Comparison of ENCODE assay signal across 1 cellular context in genomic region chr18:59358611-59359575, GRCh38.
TF ChIP-seq lines count a peak whose summit lies in the region.

TSS of gene LMAN1 (minus strand) at chr18:59359265. CDS start at chr18:59359244, 21 bp downstream.

TF ChIP-seq in H1, 55 proteins besides CTCF, POLR2A, EP300 and RAD21:
- 0 out of 2 replicates have a peak, but pooled peaks have one; percentile 35 for TF ChIP-seq CREB1 (IDR thresholded peaks at IDR 0.05)
- TF ChIP-seq TAF1 (IDR thresholded peaks at IDR 0.05; ENCODE audit: low read depth, low read length), result peak; percentile 94
- TF ChIP-seq KDM4A (IDR thresholded peaks at IDR 0.05; ENCODE audit: low read depth, low read length, severe bottlenecking), result peak; percentile 23
- peak; percentile 68; the same call in 1 of the 2 replicates for TF ChIP-seq RBBP5 (IDR thresholded peaks at IDR 0.05; ENCODE audit: borderline replicate concordance, low read depth, low read length)
- no peak for TF ChIP-seq E2F6 (IDR thresholded peaks at IDR 0.05)
- TF ChIP-seq ASH2L (IDR thresholded peaks at IDR 0.05; ENCODE audit: low read length), result peak; percentile 70
- TF ChIP-seq BACH1 (IDR thresholded peaks at IDR 0.05; ENCODE audit: low read length), result no peak
- TF ChIP-seq HDAC2 (IDR thresholded peaks at IDR 0.05; ENCODE audit: borderline replicate concordance in 1 of 2, low read depth in 2 of 2, low read length in 2 of 2), result 0 out of 4 replicates have a peak, but pooled peaks of 1 of the 2 experiments have one; percentile 65
- peak; percentile 97 for TF ChIP-seq YY1 (IDR thresholded peaks at IDR 0.05; ENCODE audit: low read depth, low read length)
- TF ChIP-seq USF2 (IDR thresholded peaks at IDR 0.05; ENCODE audit: low read length), result peak; percentile 27; the same call in 1 of the 2 replicates
- peak; percentile 55; the same call in 1 of the 2 replicates for TF ChIP-seq SP1 (IDR thresholded peaks at IDR 0.05; ENCODE audit: low read depth, low read length)
- TF ChIP-seq RXRA (IDR thresholded peaks at IDR 0.05; ENCODE audit: insufficient read depth, low read depth, low read length), result no peak
- TF ChIP-seq TAF7 (optimal IDR thresholded peaks at IDR 0.05; ENCODE audit: borderline replicate concordance, low read depth, low read length), result peak; percentile 66
- TF ChIP-seq SIN3A (conservative IDR thresholded peaks at IDR 0.05 in 1 of 2, IDR thresholded peaks at IDR 0.05 in 1 of 2; ENCODE audit: low read depth in 1 of 2, low read length in 2 of 2), result peak; percentile 71; a peak in 3 of 4 replicates
- peak; percentile 88 for TF ChIP-seq SAP30 (IDR thresholded peaks at IDR 0.05; ENCODE audit: insufficient read depth, insufficient replicate concordance, low read length)
- TF ChIP-seq PHF8 (conservative IDR thresholded peaks at IDR 0.05; ENCODE audit: low read depth, low read length), result peak; percentile 88
- peak; percentile 78 for TF ChIP-seq POLR2AphosphoS5 (IDR thresholded peaks at IDR 0.05; ENCODE audit: low read depth, low read length)
- TF ChIP-seq MAX (IDR thresholded peaks at IDR 0.05), result no peak; the same call in 1 of the 2 replicates
- no peak for TF ChIP-seq MAFK (IDR thresholded peaks at IDR 0.05; ENCODE audit: low read depth, low read length)
- peak; percentile 70 for TF ChIP-seq KDM5A (IDR thresholded peaks at IDR 0.05; ENCODE audit: low read length)
- TF ChIP-seq CHD1 (IDR thresholded peaks at IDR 0.05; ENCODE audit: low read depth, low read length), result no peak
TF ChIP-seq in H1: peak in this region for 15.
